ENCODE assay signal across 1 cellular context in the genomic region with DNA sequence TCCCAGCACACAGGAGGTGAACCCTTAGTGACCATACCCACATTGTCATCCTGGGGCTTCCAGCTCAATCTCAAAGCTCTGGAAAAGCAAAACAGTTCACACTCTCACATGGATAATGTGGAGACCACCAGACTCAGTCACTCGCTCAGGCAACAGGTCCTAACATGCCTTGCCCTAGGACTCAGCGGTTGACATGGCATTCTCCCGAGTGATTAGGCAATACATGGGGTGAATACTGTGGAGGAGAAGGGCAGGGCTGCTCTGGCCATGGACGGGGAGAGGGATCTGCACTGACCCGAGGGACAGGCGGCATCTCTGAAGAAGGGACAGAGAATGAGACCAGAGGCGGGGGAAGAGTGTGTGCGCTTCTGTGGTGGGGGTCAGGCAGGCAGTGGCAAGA.
TF ChIP-seq lines count a peak whose summit lies in the region.

No MANE protein-coding gene starts in this region.

TF ChIP-seq in WTC11, 78 proteins besides CTCF, POLR2A, EP300 and RAD21 (continued from another document):
- TF ChIP-seq AR (CRISPR knock-in tag; IDR thresholded peaks at IDR 0.05) (no peak), TEAD1 (CRISPR knock-in tag; IDR thresholded peaks at IDR 0.05) (no peak), USF1 (CRISPR knock-in tag; IDR thresholded peaks at IDR 0.05) (no peak), SP1 (CRISPR knock-in tag; conservative IDR thresholded peaks at IDR 0.05) (no peak), NFE2L1 (CRISPR knock-in tag; IDR thresholded peaks at IDR 0.05) (no peak), ATF2 (CRISPR knock-in tag; IDR thresholded peaks at IDR 0.05; ENCODE audit: borderline replicate concordance, low read depth) (no peak), ZNF671 (CRISPR knock-in tag; IDR thresholded peaks at IDR 0.05) (no peak), ETV6 (CRISPR knock-in tag; IDR thresholded peaks at IDR 0.05) (no peak), ZNF416 (CRISPR knock-in tag; IDR thresholded peaks at IDR 0.05) (no peak), TEAD4 (CRISPR knock-in tag; IDR thresholded peaks at IDR 0.05) (no peak)
- TF ChIP-seq, protein P1, sequence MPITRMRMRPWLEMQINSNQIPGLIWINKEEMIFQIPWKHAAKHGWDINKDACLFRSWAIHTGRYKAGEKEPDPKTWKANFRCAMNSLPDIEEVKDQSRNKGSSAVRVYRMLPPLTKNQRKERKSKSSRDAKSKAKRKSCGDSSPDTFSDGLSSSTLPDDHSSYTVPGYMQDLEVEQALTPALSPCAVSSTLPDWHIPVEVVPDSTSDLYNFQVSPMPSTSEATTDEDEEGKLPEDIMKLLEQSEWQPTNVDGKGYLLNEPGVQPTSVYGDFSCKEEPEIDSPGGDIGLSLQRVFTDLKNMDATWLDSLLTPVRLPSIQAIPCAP (CRISPR knock-in tag; IDR thresholded peaks at IDR 0.05): no peak
